ENCODE assay signal across 8 cellular contexts in genomic region chr3:149086232-149086988, GRCh38.
DNase-seq lines count a peak whose midpoint lies in the region; ATAC-seq, FAIRE-seq and TF ChIP-seq lines count a peak whose summit lies in the region.

HLTF (minus strand) TSS chr3:149086533; CDS start chr3:149086336, 197 bp downstream.

- no peak for TF ChIP-seq CTCF in AG04449 (IDR thresholded peaks at IDR 0.05; ENCODE audit: insufficient read depth, low read length, missing control alignments)

- peak; percentile 99 for ATAC-seq in GM18907 (IDR thresholded peaks at IDR 0.05; ENCODE audit: unreplicated experiment)
- peak; percentile 99 for ATAC-seq in HG03159 (IDR thresholded peaks at IDR 0.05; ENCODE audit: unreplicated experiment)

- POLR2A ChIA-PET in AG04449 (lab: Yijun Ruan, JAX) = no interaction called here

- peak; percentile 17 for FAIRE-seq in islet of Langerhans (lab: Jason Lieb, UNC)

- DNase-seq in AG04449 (ENCODE audit: low read depth, low spot score) (peak; percentile 89), NCI-H345 (lab: John Stamatoyannopoulos, UW) (peak; percentile 93), cerebellar cortex (ENCODE audit: low spot score) (peak; percentile 98)
- DNase-seq in activated CD4-positive, CD25-positive, alpha-beta regulatory T cell treated with anti-CD3 and anti-CD28 coated beads, Interleukin-2, amount 50 U/mL, for 16 hours (ENCODE audit: low read depth, low spot score) = peak; percentile 81
- DNase-seq in stimulated activated CD4-positive, alpha-beta T cell treated with anti-CD3 and anti-CD28 coated beads, Interleukin-12 subunit alpha, Interleukin-12 subunit beta, amount 100 ng/mL, for 4 hours = peak; percentile 86

- H3K4me3 ChIP-seq in AG04449 (ENCODE audit: low read depth, low read length) = peak within 1 kb of the TSS; percentile 90

- CTCF ChIA-PET in AG04449 (lab: Yijun Ruan, JAX) = interaction anchor here (0.8 to 1.0 kb wide), 2 partner anchors 9 to 34 kb away, joined by 3 to 4 read pairs; no protein-coding TSS in a partner anchor

Comparison
In these comparisons a context has a peak if more than half of its experiments do, and no peak if none do; other contexts are left out.
1. Peak in every context shown above with its lines: DNase-seq, ATAC-seq and H3K4me3 ChIP-seq.